Comparison of ENCODE assay signal across 13 cellular contexts in genomic region chr10:68870061-68870460, GRCh38. TPM values are rescaled to one million over a fixed set of nuclear protein-coding genes. Genes with fewer than 3 reads are reported as not detected.
DNase-seq lines count a peak whose midpoint lies in the region; ATAC-seq and TF ChIP-seq lines count a peak whose summit lies in the region.
"Had no signal": no experiment of that assay in that cellular context is flagged by ENCODE, and none has a peak within 500 bp of the region (broad histone marks: within the 10 kb centered on the region; RNA-seq: fewer than 3 reads in every experiment).

No MANE protein-coding gene starts in this region.

- 47 to 51% methylated on average over 2 of the region's 2 CpGs for WGBS in GM23248 (ENCODE audit: low coverage in 1 of 2, low lambda C conversion rate in 2 of 2, missing lambda C conversion rate in 2 of 2), 2 experiments
- 73 to 83% methylated on average over 1 to 2 of the region's 2 CpGs for WGBS in gastroesophageal sphincter (ENCODE audit: low coverage in 1 of 2), 2 donors

- no peaks in the 10 kb centered on the region for H3K9me2 ChIP-seq in GM23248 (ENCODE audit: insufficient read depth)

- H3K36me3 ChIP-seq in GM23248 (ENCODE audit: low read depth) (no peaks in the 10 kb centered on the region), adipocyte (ENCODE audit: control insufficient read depth, insufficient read depth, low read length, severe bottlenecking) (no peaks in the 10 kb centered on the region), gastroesophageal sphincter (no peaks in the 10 kb centered on the region), gastrocnemius medialis (no peaks in the 10 kb centered on the region), left lung (no peaks in the 10 kb centered on the region)

- no peaks in the 10 kb centered on the region for H3K27me3 ChIP-seq in GM23248 (replicated peaks; ENCODE audit: insufficient read depth)
- H3K27me3 ChIP-seq in adipocyte (replicated peaks; ENCODE audit: control insufficient read depth, insufficient read depth, low read length): no peaks in the 10 kb centered on the region
- H3K27me3 ChIP-seq in gastroesophageal sphincter: no peaks in the 10 kb centered on the region
- no peaks in the 10 kb centered on the region for H3K27me3 ChIP-seq in gastrocnemius medialis
- H3K27me3 ChIP-seq in left lung: no peaks in the 10 kb centered on the region

- H3F3A ChIP-seq in GM23248 (ENCODE audit: insufficient read depth): peaks cover 10% of the 10 kb centered on the region

- no peak overlapping the region for H2AFZ ChIP-seq in GM23248
- H2AFZ ChIP-seq: PC-9 had no signal

- TF ChIP-seq POLR2A in gastroesophageal sphincter (IDR thresholded peaks at IDR 0.05) (no peak), gastrocnemius medialis (IDR thresholded peaks at IDR 0.05) (no peak)

- ATAC-seq in gastroesophageal sphincter: no peak
- ATAC-seq in gastrocnemius medialis: no peak
- ATAC-seq in left lung: no peak
- ATAC-seq in HG02763 (IDR thresholded peaks at IDR 0.05; ENCODE audit: unreplicated experiment): no peak

- peaks cover 24% of the 10 kb centered on the region; the same call in 1 of the 2 replicates for H3K4me1 ChIP-seq in GM23248 (ENCODE audit: insufficient read depth)
- H3K4me1 ChIP-seq in adipocyte (ENCODE audit: control insufficient read depth, insufficient read depth, low read length): peaks cover 41% of the 10 kb centered on the region
- H3K4me1 ChIP-seq in gastroesophageal sphincter: peaks cover 0 to 39% (median 9%) of the 10 kb centered on the region in 3 donors
- H3K4me1 ChIP-seq in gastrocnemius medialis: peaks cover 15 to 21% of the 10 kb centered on the region in 2 donors
- H3K4me1 ChIP-seq in left lung: no peaks in the 10 kb centered on the region

- in situ Hi-C loops in GM23248 (cut with MboI): no loop called here
- in situ Hi-C loops in gastrocnemius medialis (cut with MboI; ENCODE audit: low sequenced_read_pairs in 4 of 4): no loop called here

- intact Hi-C loops in gastrocnemius medialis (cut with DNase I; ENCODE audit: low total_unique reads): no loop called here
- intact Hi-C loops in left lung (cut with DNase I): no loop called here

- TF ChIP-seq CTCF in gastroesophageal sphincter (IDR thresholded peaks at IDR 0.05) (no peak), gastrocnemius medialis (IDR thresholded peaks at IDR 0.05 in 4 of 5, conservative IDR thresholded peaks at IDR 0.05 in 1 of 5) (no peak), left lung (IDR thresholded peaks at IDR 0.05) (no peak)

- no peak overlapping the region for H3K4me3 ChIP-seq in GM23248
- H3K4me3 ChIP-seq in adipocyte (ENCODE audit: low read length): peak overlapping the region; percentile 0
- no peak overlapping the region for H3K4me3 ChIP-seq in gastroesophageal sphincter
- no peak overlapping the region for H3K4me3 ChIP-seq in gastrocnemius medialis
- no peak overlapping the region for H3K4me3 ChIP-seq in left lung
- H3K4me3 ChIP-seq: PC-9 had no signal

- no peaks in the 10 kb centered on the region for H3K79me2 ChIP-seq in GM23248 (ENCODE audit: insufficient read depth)

- no peak overlapping the region for H3K27ac ChIP-seq in GM23248
- peak overlapping the region; percentile 1 to 86 (median 81) for H3K27ac ChIP-seq in gastroesophageal sphincter
- H3K27ac ChIP-seq in gastrocnemius medialis: peak overlapping the region; percentile 35 to 77 (median 59)
- no peak overlapping the region for H3K27ac ChIP-seq in left lung
- H3K27ac ChIP-seq: PC-9 had no signal

- DNase-seq in GM23248 (peak; percentile 41), adipocyte (ENCODE audit: low read depth) (peak; percentile 15), gastrocnemius medialis (no peak), left lung (no peak), NCI-H2029 (lab: John Stamatoyannopoulos, UW) (no peak)
- DNase-seq: CD4-positive, alpha-beta T cell; GDM1; NCI-H1930; NCI-H2171 treated with DMSO at 0.1 percent for 48 hours; NCI-H774; PC-9 had no signal

- no peak for TF ChIP-seq EP300 in gastroesophageal sphincter (IDR thresholded peaks at IDR 0.05)

- H4K20me1 ChIP-seq in GM23248 (ENCODE audit: insufficient read depth): no peaks in the 10 kb centered on the region

- H3K9ac ChIP-seq in GM23248: no peak overlapping the region
- H3K9ac ChIP-seq in adipocyte (ENCODE audit: low read length): peak overlapping the region; percentile 24

- H3K4me2 ChIP-seq in GM23248 (ENCODE audit: unreplicated experiment): no peak overlapping the region
- H3K4me2 ChIP-seq: PC-9 had no signal

- no peaks in the 10 kb centered on the region for H3K9me3 ChIP-seq in GM23248 (ENCODE audit: low read depth)
- H3K9me3 ChIP-seq in adipocyte (ENCODE audit: control insufficient read depth, low read length): peaks cover 8% of the 10 kb centered on the region
- H3K9me3 ChIP-seq in gastroesophageal sphincter: no peaks in the 10 kb centered on the region
- H3K9me3 ChIP-seq in gastrocnemius medialis: no peaks in the 10 kb centered on the region
- H3K9me3 ChIP-seq in left lung: peaks cover 0 to 9% of the 10 kb centered on the region in 2 donors

RNA-seq across cellular contexts. Expression of gene DDX50, which starts 31.1 kb away (rescaled TPM):
- total RNA-seq in GM23248 (2014; rRNA removed; shearing (Covaris generic)): 49.0 and 63.4 TPM in 2 replicates
- 40.4 and 43.6 TPM in 2 replicates for polyA plus RNA-seq in GM23248 (2016; fragmentation: Nextera tagmentation; extraction: Ambion mirVana)
- total RNA-seq in gastroesophageal sphincter (10 to 100 TPM; 43.5 to 57.6 (median 50.3) TPM), gastrocnemius medialis (10 to 100 TPM; 17.2 to 25.9 (median 23.7) TPM), left lung (10 to 100 TPM; 25.8 to 27.6 TPM)

RNA-seq across cellular contexts. Expression of gene STOX1, which starts 42.7 kb away (rescaled TPM):
- total RNA-seq in GM23248 (2014; rRNA removed; shearing (Covaris generic)): 0.25 TPM in 1 of 2 replicates, not detected in the other
- not detected in 2 replicates for polyA plus RNA-seq in GM23248 (2016; fragmentation: Nextera tagmentation; extraction: Ambion mirVana)
- total RNA-seq in gastroesophageal sphincter (10 to 100 TPM; 11.4 to 38.0 (median 15.4) TPM), gastrocnemius medialis (1 to 10 TPM in 2 of 4 donors, under 1 TPM in 2; 0.10 to 1.5 (median 1.1) TPM), left lung (1 to 10 TPM; 1.1 to 3.5 TPM)

Comparison
In these comparisons a context has a peak if more than half of its experiments do, and no peak if none do; other contexts are left out.
1. DNase-seq: peak in GM23248 (single experiment) and adipocyte (single experiment); none in gastrocnemius medialis (0 of 2), left lung (0 of 2) and NCI-H2029 (single experiment).
2. H3K27ac ChIP-seq: peak in gastroesophageal sphincter (4 of 4) and gastrocnemius medialis (4 of 4); none in GM23248 (single experiment) and left lung (0 of 2).